Comparison of ENCODE assay signal across 1 cellular context in the genomic region with DNA sequence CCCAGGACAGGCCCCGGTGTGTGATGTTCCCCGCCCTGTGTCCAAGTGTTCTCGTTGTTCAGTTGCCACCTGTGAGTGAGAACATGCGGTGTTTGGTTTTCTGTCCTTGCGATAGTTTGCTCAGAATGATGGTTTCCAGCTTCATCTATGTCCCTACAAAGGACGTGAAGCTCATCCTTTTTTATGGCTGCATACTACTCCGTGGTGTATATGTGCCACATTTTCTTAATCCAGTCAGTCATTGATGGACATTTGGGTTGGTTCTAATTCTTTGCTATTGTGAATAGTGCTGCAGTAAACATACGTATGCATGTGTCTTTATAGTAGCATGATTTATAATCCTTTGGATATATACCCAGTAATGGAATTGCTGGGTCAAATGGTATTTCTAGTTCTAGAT. TPM values are rescaled to one million over a fixed set of nuclear protein-coding genes. Genes with fewer than 3 reads are reported as not detected.
"Had no signal": no experiment of that assay in that cellular context is flagged by ENCODE, and none has a peak within 500 bp of the region (broad histone marks: within the 10 kb centered on the region; RNA-seq: fewer than 3 reads in every experiment).

No MANE protein-coding gene starts in this region.

RNA-seq across cellular contexts. Expression of a gene that starts 34.5 kb away (rescaled TPM):
- total RNA-seq: H4 had no signal

RNA-seq across cellular contexts. Expression of a gene that starts 34.6 kb away (rescaled TPM):
- total RNA-seq: H4 had no signal
